In the genomic region with DNA sequence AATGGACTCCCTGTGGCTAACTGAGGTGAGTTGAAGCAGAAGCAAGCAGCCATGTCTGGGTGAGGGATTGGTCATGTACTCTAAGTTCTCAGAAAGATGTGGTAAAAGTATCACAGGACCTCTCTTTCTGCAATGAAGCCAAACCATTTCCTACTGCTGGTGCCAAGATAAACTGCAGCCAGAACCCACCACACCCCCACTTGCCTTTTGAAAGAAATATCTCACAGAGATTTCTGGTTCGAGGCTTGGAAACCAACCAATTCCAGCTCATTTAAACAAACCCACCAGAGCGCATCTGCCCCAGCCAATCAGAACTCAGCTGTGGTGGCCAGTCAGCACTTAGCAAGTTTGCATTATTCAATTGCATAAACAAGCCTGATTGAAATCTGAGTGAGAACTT, we compare ENCODE assay signal across 35 cellular contexts.
"Had no signal": no experiment of that assay in that cellular context is flagged by ENCODE, and none has a peak within 500 bp of the region (broad histone marks: within the 10 kb centered on the region; RNA-seq: fewer than 3 reads in every experiment).

No MANE protein-coding gene starts in this region.

- H3K9me3 Mint-ChIP-seq: neural progenitor cell had no signal

- H3K4me3 Mint-ChIP-seq: activated B cell treated with CpG ODN at 0.5 μM for 24 hours; activated CD8-positive, alpha-beta memory T cell treated with anti-CD3 and anti-CD28 coated beads, Interleukin-2, amount 10 ng/mL, durations not matched to agents 7 days and 5 days; activated CD8-positive, alpha-beta T cell treated with anti-CD3 and anti-CD28 coated beads, Interleukin-2, amount 10 ng/mL, durations not matched to agents 7 days and 5 days; activated naive CD4-positive, alpha-beta T cell treated with anti-CD3 and anti-CD28 coated beads for 36 hours; activated naive CD8-positive, alpha-beta T cell treated with anti-CD3 and anti-CD28 coated beads for 36 hours; immature natural killer cell; naive thymus-derived CD8-positive, alpha-beta T cell; neural progenitor cell; stimulated activated naive B cell treated with anti-CD40 and anti-IgM and Interleukin-4, amounts not matched to agents 10 μg/mL and 1 μg/mL and 100 μg/mL, for 72 hours; T-helper 1 cell treated with Interleukin-12 subunit alpha and Interleukin-12 subunit beta and Interleukin-4 antibody, amounts not matched to agents 30 μg/mL and 1 μg/mL, for 36 hours had no signal

- H3K27me3 ChIP-seq: adrenal gland, breast epithelium, colonic mucosa, esophagus squamous epithelium, left lung, neural progenitor cell, stomach, tibial artery, upper lobe of right lung had no signal

- DNase-seq: activated B cell treated with CpG ODN at 0.5 μM for 24 hours; activated CD8-positive, alpha-beta memory T cell treated with anti-CD3 and anti-CD28 coated beads, Interleukin-2, amount 10 ng/mL, durations not matched to agents 7 days and 5 days; activated CD8-positive, alpha-beta T cell treated with anti-CD3 and anti-CD28 coated beads, Interleukin-2, amount 10 ng/mL, durations not matched to agents 7 days and 5 days; activated effector memory CD4-positive, alpha-beta T cell treated with anti-CD3 and anti-CD28 coated beads, Interleukin-2, amount 50 U/mL, for 16 hours; activated naive CD4-positive, alpha-beta T cell treated with anti-CD3 and anti-CD28 coated beads for 36 hours; activated naive CD8-positive, alpha-beta T cell treated with anti-CD3 and anti-CD28 coated beads for 36 hours; activated T-cell treated with anti-CD3 and anti-CD28 coated beads for 4 hours; adrenal gland; aorta; central memory CD4-positive, alpha-beta T cell; colonic mucosa; effector CD8-positive, alpha-beta T cell; esophagus squamous epithelium; foreskin melanocyte; glutamatergic neuron; hippocampal formation; immature natural killer cell; left lung; lower lobe of right lung; mesenchymal stem cell; naive thymus-derived CD8-positive, alpha-beta T cell; right cardiac atrium; stimulated activated CD4-positive, alpha-beta T cell treated with anti-CD3 and anti-CD28 coated beads, Interleukin-15, amount 100 ng/mL, for 24 hours; stimulated activated CD4-positive, alpha-beta T cell treated with anti-CD3 and anti-CD28 coated beads, Interleukin-2, amount 100 ng/mL, for 24 hours; stimulated activated naive B cell treated with anti-CD40 and anti-IgM and Interleukin-4, amounts not matched to agents 10 μg/mL and 1 μg/mL and 100 μg/mL, for 72 hours; stomach; SW 1271; T-helper 9 cell; tibial artery; upper lobe of right lung had no signal

- H3K27me3 Mint-ChIP-seq: activated B cell treated with CpG ODN at 0.5 μM for 24 hours; activated CD8-positive, alpha-beta memory T cell treated with anti-CD3 and anti-CD28 coated beads, Interleukin-2, amount 10 ng/mL, durations not matched to agents 7 days and 5 days; activated naive CD8-positive, alpha-beta T cell treated with anti-CD3 and anti-CD28 coated beads for 36 hours; naive thymus-derived CD8-positive, alpha-beta T cell; stimulated activated naive B cell treated with anti-CD40 and anti-IgM and Interleukin-4, amounts not matched to agents 10 μg/mL and 1 μg/mL and 100 μg/mL, for 72 hours had no signal

- H3K4me2 ChIP-seq: neural progenitor cell had no signal

- H3K27ac Mint-ChIP-seq: activated B cell treated with CpG ODN at 0.5 μM for 24 hours; activated CD8-positive, alpha-beta memory T cell treated with anti-CD3 and anti-CD28 coated beads, Interleukin-2, amount 10 ng/mL, durations not matched to agents 7 days and 5 days; activated CD8-positive, alpha-beta T cell treated with anti-CD3 and anti-CD28 coated beads, Interleukin-2, amount 10 ng/mL, durations not matched to agents 7 days and 5 days; activated naive CD4-positive, alpha-beta T cell treated with anti-CD3 and anti-CD28 coated beads for 36 hours; activated naive CD8-positive, alpha-beta T cell treated with anti-CD3 and anti-CD28 coated beads for 36 hours; immature natural killer cell; naive thymus-derived CD8-positive, alpha-beta T cell; neural progenitor cell; stimulated activated naive B cell treated with anti-CD40 and anti-IgM and Interleukin-4, amounts not matched to agents 10 μg/mL and 1 μg/mL and 100 μg/mL, for 72 hours; T-helper 1 cell treated with Interleukin-12 subunit alpha and Interleukin-12 subunit beta and Interleukin-4 antibody, amounts not matched to agents 30 μg/mL and 1 μg/mL, for 36 hours had no signal

- H3K36me3 Mint-ChIP-seq: activated CD8-positive, alpha-beta memory T cell treated with anti-CD3 and anti-CD28 coated beads, Interleukin-2, amount 10 ng/mL, durations not matched to agents 7 days and 5 days; activated naive CD8-positive, alpha-beta T cell treated with anti-CD3 and anti-CD28 coated beads for 36 hours; naive thymus-derived CD8-positive, alpha-beta T cell; neural progenitor cell; stimulated activated naive B cell treated with anti-CD40 and anti-IgM and Interleukin-4, amounts not matched to agents 10 μg/mL and 1 μg/mL and 100 μg/mL, for 72 hours had no signal

- ATAC-seq: activated CD8-positive, alpha-beta memory T cell treated with anti-CD3 and anti-CD28 coated beads, Interleukin-2, amount 10 ng/mL, durations not matched to agents 7 days and 5 days; activated CD8-positive, alpha-beta T cell treated with anti-CD3 and anti-CD28 coated beads, Interleukin-2, amount 10 ng/mL, durations not matched to agents 7 days and 5 days; left lung; lower lobe of right lung; naive thymus-derived CD8-positive, alpha-beta T cell; right cardiac atrium; stimulated activated naive B cell treated with anti-CD40 and anti-IgM and Interleukin-4, amounts not matched to agents 10 μg/mL and 1 μg/mL and 100 μg/mL, for 72 hours; upper lobe of right lung had no signal

- H3K4me3 ChIP-seq: adrenal gland, breast epithelium, colonic mucosa, esophagus squamous epithelium, left lung, lower lobe of right lung, neural progenitor cell, stomach, tibial artery, upper lobe of right lung had no signal

- H3K4me1 Mint-ChIP-seq: activated B cell treated with CpG ODN at 0.5 μM for 24 hours; activated CD8-positive, alpha-beta memory T cell treated with anti-CD3 and anti-CD28 coated beads, Interleukin-2, amount 10 ng/mL, durations not matched to agents 7 days and 5 days; activated naive CD8-positive, alpha-beta T cell treated with anti-CD3 and anti-CD28 coated beads for 36 hours; immature natural killer cell; naive thymus-derived CD8-positive, alpha-beta T cell; neural progenitor cell; stimulated activated naive B cell treated with anti-CD40 and anti-IgM and Interleukin-4, amounts not matched to agents 10 μg/mL and 1 μg/mL and 100 μg/mL, for 72 hours had no signal

- H3K36me3 ChIP-seq: adrenal gland, breast epithelium, colonic mucosa, esophagus squamous epithelium, left lung, lower lobe of right lung, neural progenitor cell, stomach, tibial artery, upper lobe of right lung had no signal

- H3K9ac ChIP-seq: neural progenitor cell had no signal

- H3K9me3 ChIP-seq: adrenal gland, breast epithelium, colonic mucosa, lower lobe of right lung, stomach, tibial artery, upper lobe of right lung had no signal

- H3K27ac ChIP-seq: adrenal gland, breast epithelium, colonic mucosa, epithelial cell of prostate, esophagus squamous epithelium, left lung, lower lobe of right lung, neural progenitor cell, stomach, tibial artery, upper lobe of right lung had no signal

- FAIRE-seq: endometrium had no signal

- H3K4me1 ChIP-seq: adrenal gland, breast epithelium, colonic mucosa, esophagus squamous epithelium, left lung, lower lobe of right lung, stomach, tibial artery, upper lobe of right lung had no signal

- H2AFZ ChIP-seq: neural progenitor cell had no signal
